9 cellular contexts compared by ENCODE assay signal in the genomic region with DNA sequence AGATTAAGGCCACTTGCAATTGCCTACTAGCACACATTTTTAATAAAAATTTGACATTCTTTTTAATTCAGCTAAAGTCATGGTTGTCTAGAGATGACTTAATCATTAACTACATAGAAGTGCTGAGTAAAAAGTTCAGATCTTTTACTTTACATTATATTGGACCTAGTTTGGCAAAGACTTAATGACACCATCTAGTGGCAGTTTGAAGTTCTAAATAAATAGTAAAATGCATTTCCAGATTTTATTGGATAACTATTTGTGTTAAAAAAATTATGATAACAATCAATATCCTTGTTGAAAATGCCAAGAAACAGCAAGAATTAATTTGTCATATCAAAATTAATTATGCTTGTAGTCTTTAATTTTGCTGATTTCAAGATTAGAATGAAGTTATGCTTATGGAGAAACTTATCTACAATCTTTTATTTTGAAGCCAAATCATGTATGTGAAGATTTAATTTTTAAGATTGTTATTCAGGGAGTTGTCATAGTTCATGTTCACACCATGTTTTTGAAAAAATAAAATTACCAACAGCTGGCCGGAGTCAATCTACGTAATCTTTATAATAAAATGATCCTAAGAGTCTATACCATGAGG.
DNase-seq lines count a peak whose midpoint lies in the region; ATAC-seq, FAIRE-seq and TF ChIP-seq lines count a peak whose summit lies in the region.
"Had no signal": no experiment of that assay in that cellular context is flagged by ENCODE, and none has a peak within 500 bp of the region (broad histone marks: within the 10 kb centered on the region; RNA-seq: fewer than 3 reads in every experiment).

No MANE protein-coding gene starts in this region.

- POLR2A ChIA-PET in activated CD8-positive, alpha-beta T cell treated with anti-CD3 and anti-CD28 coated beads for 36 hours (lab: Charles Lee) = no interaction called here
- POLR2A ChIA-PET in activated CD8-positive, alpha-beta T cell treated with anti-CD3 and anti-CD28 coated beads, Interleukin-2, amount 10 ng/mL, durations not matched to agents 7 days and 5 days (lab: Charles Lee) = no interaction called here
- POLR2A ChIA-PET in H1 (lab: Charles Lee; ENCODE audit: partially characterized antibody) = no interaction called here

- TF ChIP-seq POLR2A in H1 (IDR thresholded peaks at IDR 0.05; ENCODE audit: control extremely low read depth in 1 of 2, low read depth in 2 of 2, low read length in 2 of 2) = no peak

- H2BK5ac ChIP-seq in H1 (ENCODE audit: low read depth, low read length) = no peak overlapping the region

- H3K27ac Mint-ChIP-seq in activated CD8-positive, alpha-beta T cell treated with anti-CD3 and anti-CD28 coated beads for 36 hours = no peak overlapping the region
- no peak overlapping the region for H3K27ac Mint-ChIP-seq in activated CD8-positive, alpha-beta T cell treated with anti-CD3 and anti-CD28 coated beads, Interleukin-2, amount 10 ng/mL, durations not matched to agents 7 days and 5 days

- H3K4me1 Mint-ChIP-seq in activated CD8-positive, alpha-beta T cell treated with anti-CD3 and anti-CD28 coated beads for 36 hours (ENCODE audit: low read depth) = no peaks in the 10 kb centered on the region
- no peaks in the 10 kb centered on the region for H3K4me1 Mint-ChIP-seq in activated CD8-positive, alpha-beta T cell treated with anti-CD3 and anti-CD28 coated beads, Interleukin-2, amount 10 ng/mL, durations not matched to agents 7 days and 5 days (ENCODE audit: low read depth)

- H3K36me3 ChIP-seq in H1 (ENCODE audit: control insufficient read depth in 2 of 4, insufficient read depth in 4 of 4, low read length in 3 of 4) (no peaks in the 10 kb centered on the region), smooth muscle cell (ENCODE audit: low read depth) (no peaks in the 10 kb centered on the region)

- no peak overlapping the region for H2AK5ac ChIP-seq in H1 (ENCODE audit: low read depth, low read length)

- no peak for ATAC-seq in activated CD8-positive, alpha-beta T cell treated with anti-CD3 and anti-CD28 coated beads for 36 hours
- no peak for ATAC-seq in activated CD8-positive, alpha-beta T cell treated with anti-CD3 and anti-CD28 coated beads, Interleukin-2, amount 10 ng/mL, durations not matched to agents 7 days and 5 days
- ATAC-seq in HG02588 (IDR thresholded peaks at IDR 0.05; ENCODE audit: unreplicated experiment) (no peak), HG03039 (IDR thresholded peaks at IDR 0.05; ENCODE audit: unreplicated experiment) (no peak), HG02610 (IDR thresholded peaks at IDR 0.05; ENCODE audit: unreplicated experiment) (no peak)

- H3K4me1 ChIP-seq in H1 (replicated peaks in 1 of 4; ENCODE audit: control insufficient read depth in 3 of 4, insufficient read depth in 4 of 4, low read length in 3 of 4) (peaks cover 0 to 4% (median 0%) of the 10 kb centered on the region in 4 experiments; a peak in 1 of 7 replicates), smooth muscle cell (ENCODE audit: low read depth) (no peaks in the 10 kb centered on the region)

- H2BK15ac ChIP-seq in H1 (ENCODE audit: low read length) = no peak overlapping the region

- 85% methylated on average over 2 of the region's 2 CpGs; no CpG with 5 or more reads in 1 of the 2 experiments for WGBS in H1 (ENCODE audit: extremely low coverage in 1 of 2, insufficient coverage in 1 of 2, insufficient read length in 1 of 2, insufficient replicate concordance in 2 of 2, low coverage in 1 of 2, low lambda C conversion rate in 2 of 2, missing lambda C conversion rate in 1 of 2), 2 experiments
- 91% methylated on average over 2 of the region's 2 CpGs for WGBS in smooth muscle cell (ENCODE audit: low lambda C conversion rate)

- H4K91ac ChIP-seq in H1 (replicated peaks; ENCODE audit: insufficient read length, low read length) = no peak overlapping the region

- H3K23ac ChIP-seq in H1 (ENCODE audit: insufficient read length) = no peak overlapping the region

- CTCF ChIA-PET in activated CD8-positive, alpha-beta T cell treated with anti-CD3 and anti-CD28 coated beads for 36 hours (lab: Charles Lee) = interaction anchor here (0.7 to 1.2 kb wide), 4 partner anchors 102 to 837 kb away, joined by 3 to 4 read pairs (median 3); no protein-coding TSS in a partner anchor
- CTCF ChIA-PET in activated CD8-positive, alpha-beta T cell treated with anti-CD3 and anti-CD28 coated beads, Interleukin-2, amount 10 ng/mL, durations not matched to agents 7 days and 5 days (lab: Charles Lee) = interaction anchor here (0.8 to 1.2 kb wide), 2 partner anchors 859 to 1045 kb away, joined by 3 to 4 read pairs; no protein-coding TSS in a partner anchor
- CTCF ChIA-PET in H1 (lab: Charles Lee; ENCODE audit: partially characterized antibody) = interaction anchor here (0.7 to 1.2 kb wide), 3 partner anchors 104 to 960 kb away, joined by 3 read pairs; no protein-coding TSS in a partner anchor

- TF ChIP-seq EP300 in H1 (IDR thresholded peaks at IDR 0.05; ENCODE audit: borderline replicate concordance in 1 of 2, low read depth in 2 of 2, low read length in 2 of 2) = no peak

- H2BK20ac ChIP-seq in H1 (ENCODE audit: low read length) = no peak overlapping the region

- H2BK12ac ChIP-seq in H1 (ENCODE audit: low read depth, low read length) = no peak overlapping the region

- no peak overlapping the region for H3K4me3 Mint-ChIP-seq in activated CD8-positive, alpha-beta T cell treated with anti-CD3 and anti-CD28 coated beads for 36 hours
- no peak overlapping the region for H3K4me3 Mint-ChIP-seq in activated CD8-positive, alpha-beta T cell treated with anti-CD3 and anti-CD28 coated beads, Interleukin-2, amount 10 ng/mL, durations not matched to agents 7 days and 5 days

- intact Hi-C loops in activated CD8-positive, alpha-beta T cell treated with anti-CD3 and anti-CD28 coated beads for 36 hours (cut with micrococcal nuclease) = no loop called here

- H3K79me1 ChIP-seq in H1 (ENCODE audit: low read depth, low read length) = no peaks in the 10 kb centered on the region

- H3K23me2 ChIP-seq in H1 (ENCODE audit: low read depth, low read length) = no peaks in the 10 kb centered on the region

- peak; percentile 59 for TF ChIP-seq CTCF in activated CD8-positive, alpha-beta T cell treated with anti-CD3 and anti-CD28 coated beads for 36 hours (IDR thresholded peaks at IDR 0.05)
- TF ChIP-seq CTCF in H1 (IDR thresholded peaks at IDR 0.05; ENCODE audit: control extremely low read depth in 1 of 3, insufficient read depth in 1 of 3, low read depth in 1 of 3, low read length in 3 of 3) (peak in 1 of 3 experiments; percentile 24; a peak in 2 of 4 replicates), smooth muscle cell (IDR thresholded peaks at IDR 0.05; ENCODE audit: borderline replicate concordance, insufficient read depth, poor library complexity, severe bottlenecking) (peak; percentile 56)

- H3K27ac ChIP-seq in H1 (ENCODE audit: low read depth, low read length) (no peak overlapping the region), smooth muscle cell (ENCODE audit: low read depth) (no peak overlapping the region)

- H3K14ac ChIP-seq in H1 (ENCODE audit: insufficient read length) = no peak overlapping the region

- peak; percentile 55 for FAIRE-seq in H1 (lab: Jason Lieb, UNC)

- H3K4ac ChIP-seq in H1 (replicated peaks; ENCODE audit: insufficient read length, low read depth, low read length) = no peak overlapping the region

- H2BK120ac ChIP-seq in H1 (replicated peaks; ENCODE audit: low read depth, low read length) = no peak overlapping the region

- H3K4me2 ChIP-seq in H1 (ENCODE audit: insufficient read depth in 1 of 2, low read depth in 2 of 2, low read length in 2 of 2) (no peak overlapping the region), smooth muscle cell (no peak overlapping the region)

- no peaks in the 10 kb centered on the region for H3F3A ChIP-seq in smooth muscle cell (ENCODE audit: low read depth)

- DNase-seq in activated CD8-positive, alpha-beta T cell treated with anti-CD3 and anti-CD28 coated beads for 36 hours = no peak
- DNase-seq in activated CD8-positive, alpha-beta T cell treated with anti-CD3 and anti-CD28 coated beads, Interleukin-2, amount 10 ng/mL, durations not matched to agents 7 days and 5 days = no peak
- DNase-seq in NCI-H2029 (lab: John Stamatoyannopoulos, UW) (peak; percentile 2), H1 (ENCODE audit: low read depth in 1 of 2, low spot score in 2 of 2) (no peak), smooth muscle cell (lab: John Stamatoyannopoulos, UW; ENCODE audit: unreplicated experiment) (no peak)
- DNase-seq: substantia nigra had no signal

- H3K4me3 ChIP-seq in H1 (ENCODE audit: extremely low read depth in 1 of 4, insufficient read depth in 2 of 4, low read depth in 3 of 4, low read length in 4 of 4) (no peak overlapping the region), smooth muscle cell (no peak overlapping the region)

- peak in 1 of 2 experiments; percentile 48; a peak in 3 of 4 replicates for TF ChIP-seq RAD21 in H1 (IDR thresholded peaks at IDR 0.05 in 1 of 2, conservative IDR thresholded peaks at IDR 0.05 in 1 of 2; ENCODE audit: low read depth in 2 of 2, low read length in 2 of 2)

- no peaks in the 10 kb centered on the region for H3K36me3 Mint-ChIP-seq in activated CD8-positive, alpha-beta T cell treated with anti-CD3 and anti-CD28 coated beads for 36 hours (ENCODE audit: low read depth)
- no peaks in the 10 kb centered on the region for H3K36me3 Mint-ChIP-seq in activated CD8-positive, alpha-beta T cell treated with anti-CD3 and anti-CD28 coated beads, Interleukin-2, amount 10 ng/mL, durations not matched to agents 7 days and 5 days (ENCODE audit: low read depth)

- H3K79me2 ChIP-seq in H1 (ENCODE audit: control insufficient read depth in 1 of 2, insufficient read depth in 2 of 2, low read length in 2 of 2) = no peaks in the 10 kb centered on the region
- H3K79me2 ChIP-seq in smooth muscle cell (ENCODE audit: low read depth) = no peaks in the 10 kb centered on the region

- no peaks in the 10 kb centered on the region for H4K20me1 ChIP-seq in H1 (replicated peaks in 1 of 2; ENCODE audit: control insufficient read depth in 1 of 2, insufficient read depth in 2 of 2, low read length in 2 of 2)
- no peaks in the 10 kb centered on the region for H4K20me1 ChIP-seq in smooth muscle cell (ENCODE audit: low read depth)

- H3K9me3 ChIP-seq in H1 (ENCODE audit: insufficient read depth in 2 of 2, low read depth in 1 of 2, low read length in 1 of 2) (no peaks in the 10 kb centered on the region), smooth muscle cell (replicated peaks; ENCODE audit: low read depth) (no peaks in the 10 kb centered on the region)

- no peak overlapping the region for H4K8ac ChIP-seq in H1 (ENCODE audit: extremely low read depth, insufficient read depth, low read length)

- H2AFZ ChIP-seq in H1 (ENCODE audit: low read length) (no peak overlapping the region), smooth muscle cell (ENCODE audit: low read depth) (no peak overlapping the region)

- no peaks in the 10 kb centered on the region for H3K27me3 Mint-ChIP-seq in activated CD8-positive, alpha-beta T cell treated with anti-CD3 and anti-CD28 coated beads for 36 hours
- peaks cover 4% of the 10 kb centered on the region for H3K27me3 Mint-ChIP-seq in activated CD8-positive, alpha-beta T cell treated with anti-CD3 and anti-CD28 coated beads, Interleukin-2, amount 10 ng/mL, durations not matched to agents 7 days and 5 days (ENCODE audit: low read depth)

- H3K9me3 Mint-ChIP-seq in activated CD8-positive, alpha-beta T cell treated with anti-CD3 and anti-CD28 coated beads for 36 hours = no peaks in the 10 kb centered on the region
- no peaks in the 10 kb centered on the region for H3K9me3 Mint-ChIP-seq in activated CD8-positive, alpha-beta T cell treated with anti-CD3 and anti-CD28 coated beads, Interleukin-2, amount 10 ng/mL, durations not matched to agents 7 days and 5 days (ENCODE audit: insufficient read depth)

- no peak overlapping the region for H4K5ac ChIP-seq in H1 (ENCODE audit: insufficient read length, low read depth, low read length)

- H3K18ac ChIP-seq in H1 (ENCODE audit: extremely low read depth, low read length) = no peak overlapping the region

- no peak overlapping the region for H3K9ac ChIP-seq in H1 (replicated peaks in 1 of 4; ENCODE audit: extremely low read depth in 1 of 4, low read depth in 3 of 4, low read length in 3 of 4)
- H3K9ac ChIP-seq in smooth muscle cell (ENCODE audit: low read depth) = no peak overlapping the region

- H3K56ac ChIP-seq in H1 (replicated peaks; ENCODE audit: insufficient read length, low read depth, low read length) = no peak overlapping the region

- H3K27me3 ChIP-seq in H1 (replicated peaks in 1 of 4; ENCODE audit: control insufficient read depth in 3 of 4, extremely low read depth in 1 of 4, insufficient read depth in 3 of 4, low read length in 3 of 4) (peaks cover 0 to 1% (median 0%) of the 10 kb centered on the region in 4 experiments; a peak in 1 of 7 replicates), smooth muscle cell (ENCODE audit: low read depth) (no peaks in the 10 kb centered on the region)
